Comparison of ENCODE assay signal across 8 cellular contexts in the genomic region with DNA sequence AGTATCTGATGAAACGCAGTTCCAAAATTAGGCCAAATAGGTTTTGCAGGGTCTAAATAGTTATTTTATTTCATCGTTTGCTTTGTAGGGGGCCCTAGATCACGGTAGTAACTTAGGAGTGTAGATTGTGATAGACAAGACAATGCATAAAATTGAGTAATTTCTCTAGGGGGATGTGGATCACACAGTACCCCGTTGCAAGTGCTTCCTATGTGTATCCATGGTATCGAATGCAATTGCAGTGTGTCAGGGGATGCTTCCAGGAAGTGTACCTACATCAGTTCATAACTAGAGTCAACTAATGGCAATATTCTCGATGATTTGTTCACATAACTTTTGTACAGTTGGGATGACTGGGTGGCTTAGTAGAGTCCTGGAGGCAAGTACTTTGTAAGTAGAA. TPM values are rescaled to one million over a fixed set of nuclear protein-coding genes. Genes with fewer than 3 reads are reported as not detected.
A peak's percentile ranks its signal among the peaks of the same experiment; 100 is the strongest.
DNase-seq lines count a peak whose midpoint lies in the region; ATAC-seq and TF ChIP-seq lines count a peak whose summit lies in the region.

No MANE protein-coding gene starts in this region.

- TF ChIP-seq POLR2A in lower leg skin (IDR thresholded peaks at IDR 0.05) (no peak), transverse colon (IDR thresholded peaks at IDR 0.05) (no peak)

- H3K27ac ChIP-seq in transverse colon = peak overlapping the region; percentile 81 to 94 (median 92)

- no peak for TF ChIP-seq EP300 in transverse colon (IDR thresholded peaks at IDR 0.05; ENCODE audit: low read depth)

- intact Hi-C loops in lower leg skin (cut with DNase I; ENCODE audit: low total_unique reads) = no loop called here
- intact Hi-C loops in transverse colon (cut with DNase I; ENCODE audit: low total_unique reads) = no loop called here

- H3K36me3 ChIP-seq in Loucy (ENCODE audit: insufficient read depth, low read length) = no peaks in the 10 kb centered on the region
- H3K36me3 ChIP-seq in transverse colon = peaks cover 0 to 7% (median 0%) of the 10 kb centered on the region in 4 donors

- H3K4me1 ChIP-seq in Loucy (ENCODE audit: insufficient read depth, low read length, poor library complexity, severe bottlenecking) (peaks cover 42% of the 10 kb centered on the region), transverse colon (peaks cover 0 to 31% (median 10%) of the 10 kb centered on the region in 4 donors)

- H3K79me2 ChIP-seq in Loucy (ENCODE audit: insufficient read depth, low read length) = peaks cover 55% of the 10 kb centered on the region

- ATAC-seq in GM18907 (IDR thresholded peaks at IDR 0.05; ENCODE audit: unreplicated experiment) = no peak
- ATAC-seq in GM18868 (IDR thresholded peaks at IDR 0.05; ENCODE audit: unreplicated experiment) = no peak

- H3K4me2 ChIP-seq in Loucy (ENCODE audit: low read depth, low read length, poor library complexity, severe bottlenecking) = peak overlapping the region; percentile 93

- no peaks in the 10 kb centered on the region for H3K9me3 Mint-ChIP-seq in brain

- in situ Hi-C loops in transverse colon (cut with MboI; ENCODE audit: low pct_ligation_motif_present in 1 of 4, low pct_unique_long_range_greater_than_20kb in 1 of 4, low sequenced_read_pairs in 3 of 4) = no loop called here

- peak overlapping the region; percentile 89 for H3K9ac ChIP-seq in Loucy (ENCODE audit: low read depth, low read length, poor library complexity, severe bottlenecking)

- H3K4me3 Mint-ChIP-seq in brain = peak overlapping the region; percentile 88 to 94 (median 93)

- peaks cover 29% of the 10 kb centered on the region for H3K36me3 Mint-ChIP-seq in brain

- H3K9me2 ChIP-seq in Loucy (replicated peaks; ENCODE audit: low read depth, low read length) = no peaks in the 10 kb centered on the region

- H4K20me1 ChIP-seq in Loucy (ENCODE audit: insufficient read depth, low read length, poor library complexity, severe bottlenecking) = peaks cover 50% of the 10 kb centered on the region

- WGBS in lower leg skin, 2 donors = 3% methylated on average over 6 of the region's 6 CpGs
- WGBS in transverse colon (ENCODE audit: low coverage in 1 of 2), 2 donors = 0 to 1% methylated on average over 6 of the region's 6 CpGs

- no peak for TF ChIP-seq CTCF in Loucy (conservative IDR thresholded peaks at IDR 0.05; ENCODE audit: low read length)
- no peak for TF ChIP-seq CTCF in brain (conservative IDR thresholded peaks at IDR 0.05)
- TF ChIP-seq CTCF in lower leg skin (IDR thresholded peaks at IDR 0.05) = no peak
- TF ChIP-seq CTCF in transverse colon (IDR thresholded peaks at IDR 0.05) = no peak

- peak overlapping the region; percentile 87 for H2AFZ ChIP-seq in Loucy (ENCODE audit: low read length)

- H3K9me3 ChIP-seq in Loucy (ENCODE audit: insufficient read depth, low read depth, low read length) = no peaks in the 10 kb centered on the region
- H3K9me3 ChIP-seq in transverse colon = no peaks in the 10 kb centered on the region

- DNase-seq in GM03348 (ENCODE audit: low spot score) = peak; percentile 14
- no peak for DNase-seq in lower leg skin (ENCODE audit: low spot score in 2 of 2)
- no peak for DNase-seq in transverse colon
- no peak for DNase-seq in T-helper 9 cell

- H3K27ac Mint-ChIP-seq in brain = peak overlapping the region; percentile 79 to 95 (median 89)

- H3K4me3 ChIP-seq in Loucy (ENCODE audit: low read length, poor library complexity, severe bottlenecking) (peak overlapping the region; percentile 96), lower leg skin (ENCODE audit: low read depth, poor library complexity, severe bottlenecking) (peak overlapping the region; percentile 80), transverse colon (peak overlapping the region; percentile 64 to 88 (median 88))

- H3F3A ChIP-seq in Loucy (ENCODE audit: low read depth) = peaks cover 3% of the 10 kb centered on the region; the same call in 1 of the 2 replicates

- H3K27me3 ChIP-seq in Loucy (ENCODE audit: insufficient read depth, low read length, poor library complexity, severe bottlenecking) (no peaks in the 10 kb centered on the region), transverse colon (no peaks in the 10 kb centered on the region)

- peaks cover 41% of the 10 kb centered on the region for H3K4me1 Mint-ChIP-seq in brain

- peaks cover 5% of the 10 kb centered on the region for H3K27me3 Mint-ChIP-seq in brain

RNA-seq across cellular contexts. Expression of a gene that starts 0.9 kb away (rescaled TPM):
- polyA plus RNA-seq in brain (ENCODE audit: insufficient read depth, low read depth, low replicate concordance) = 35.1 TPM
- total RNA-seq in lower leg skin (10 to 100 TPM; 29.1 to 40.0 (median 38.2) TPM), transverse colon (10 to 100 TPM; 28.3 to 55.3 (median 30.3) TPM)

RNA-seq across cellular contexts. Expression of a gene that starts 25.1 kb away (rescaled TPM):
- polyA plus RNA-seq in brain (ENCODE audit: insufficient read depth, low read depth, low replicate concordance) = 35.3 TPM
- total RNA-seq in lower leg skin (100 to 1,000 TPM in 1 of 4 donors, 10 to 100 TPM in 3; 34.2 to 283 (median 42.8) TPM), transverse colon (10 to 100 TPM in 3 of 4 donors, not detected in 1; 10.5 to 35.7 (median 34.1) TPM)

RNA-seq across cellular contexts. Expression of a gene that starts 27.7 kb away (rescaled TPM):
- 9.7 TPM for polyA plus RNA-seq in brain (ENCODE audit: insufficient read depth, low read depth, low replicate concordance)
- total RNA-seq in lower leg skin = 10 to 100 TPM; 40.8 to 64.7 (median 50.5) TPM
- total RNA-seq in transverse colon = 10 to 100 TPM; 45.2 to 79.0 (median 74.1) TPM
